18 cellular contexts compared by ENCODE assay signal in the genomic region with DNA sequence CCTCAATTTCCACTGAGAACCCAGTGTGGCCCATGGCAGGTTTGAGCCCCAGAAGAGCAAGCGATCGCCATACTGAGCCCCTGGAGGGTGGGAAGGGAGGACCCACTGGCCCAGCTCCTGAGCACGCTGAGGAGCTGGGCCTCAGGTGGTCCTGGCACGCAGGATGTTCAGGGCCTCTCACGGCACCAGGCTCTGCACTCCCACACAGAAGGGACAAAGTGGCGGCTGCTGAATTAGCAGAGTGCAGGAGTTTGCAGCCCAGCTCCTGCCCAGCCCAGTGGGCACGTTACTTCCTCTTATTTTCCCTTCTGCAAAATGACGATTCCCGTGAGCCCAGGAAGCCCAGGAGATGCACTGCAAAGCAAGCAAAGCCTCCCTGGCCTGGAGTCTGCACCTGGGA. TPM values are rescaled to one million over a fixed set of nuclear protein-coding genes. Genes with fewer than 3 reads are reported as not detected.
DNase-seq lines count a peak whose midpoint lies in the region; TF ChIP-seq lines count a peak whose summit lies in the region.
"Had no signal": no experiment of that assay in that cellular context is flagged by ENCODE, and none has a peak within 500 bp of the region (broad histone marks: within the 10 kb centered on the region; RNA-seq: fewer than 3 reads in every experiment).

No MANE protein-coding gene starts in this region.

- H3K4me1 ChIP-seq in left ventricle myocardium inferior = peaks cover 75% of the 10 kb centered on the region
- peaks cover 0 to 52% of the 10 kb centered on the region in 2 donors for H3K4me1 ChIP-seq in right atrium auricular region
- peaks cover 17% of the 10 kb centered on the region for H3K4me1 ChIP-seq in mammary epithelial cell (ENCODE audit: insufficient read depth, low read length)

- H3K9me3 ChIP-seq in left ventricle myocardium inferior (replicated peaks) = no peaks in the 10 kb centered on the region
- H3K9me3 ChIP-seq in right atrium auricular region = no peaks in the 10 kb centered on the region
- no peaks in the 10 kb centered on the region for H3K9me3 ChIP-seq in mammary epithelial cell (replicated peaks; ENCODE audit: insufficient read depth, low read length)

- no peak overlapping the region for H3K4me2 ChIP-seq in mammary epithelial cell (ENCODE audit: insufficient read depth, low read depth, low read length)
- H3K4me2 ChIP-seq: GM23338 had no signal

- in situ Hi-C loops in mammary epithelial cell (cut with MboI; ENCODE audit: low sequenced_read_pairs in 2 of 2) = no loop called here

- DNase-seq in left ventricle myocardium inferior = no peak
- DNase-seq in right atrium auricular region (ENCODE audit: low spot score) = no peak
- DNase-seq in MV-4-11 (lab: John Stamatoyannopoulos, UW) = peak; percentile 51
- no peak for DNase-seq in mammary epithelial cell
- no peak for DNase-seq in activated CD4-positive, alpha-beta T cell treated with anti-CD3 and anti-CD28 coated beads for 1 hour
- DNase-seq in hippocampal formation (lab: John Stamatoyannopoulos, UW) = no peak
- DNase-seq: DMS 273 treated with DMSO at 0.1 percent for 48 hours; GF-D8; NCI-H1105; NCI-H1694 treated with DMSO at 0.1 percent for 48 hours; NCI-H2107; NCI-H69; NK-92 treated with Interleukin-12 subunit alpha and Interleukin-12 subunit beta, amount 100 ng/mL, for 24 hours; PC-3 had no signal

- H3K27ac Mint-ChIP-seq in dendritic cell treated with granulocyte-macrophage colony-stimulating factor and Interleukin-4, amounts not matched to agents 40 ng/mL and 50 ng/mL, for 4 days = peak overlapping the region; percentile 63
- H3K27ac Mint-ChIP-seq: GM23338 had no signal

- WGBS in mammary epithelial cell (ENCODE audit: low coverage, missing lambda C conversion rate) = 100% methylated on average over 6 of the region's 9 CpGs

- no TSS peak for BruUV-seq in mammary epithelial cell (replicated peaks; lab: Mats Ljungman, UMichigan)

- dilution Hi-C loops in mammary epithelial cell (cut with HindIII; ENCODE audit: low sequenced_read_pairs) = no loop called here

- peaks cover 47% of the 10 kb centered on the region for H3K4me1 Mint-ChIP-seq in dendritic cell treated with granulocyte-macrophage colony-stimulating factor and Interleukin-4, amounts not matched to agents 40 ng/mL and 50 ng/mL, for 4 days (ENCODE audit: low read depth)

- no peak overlapping the region for H3K4me3 Mint-ChIP-seq in dendritic cell treated with granulocyte-macrophage colony-stimulating factor and Interleukin-4, amounts not matched to agents 40 ng/mL and 50 ng/mL, for 4 days
- H3K4me3 Mint-ChIP-seq: GM23338 had no signal

- no peaks in the 10 kb centered on the region for H3K79me2 ChIP-seq in mammary epithelial cell (ENCODE audit: insufficient read depth, low read length)

- peaks cover 100% of the 10 kb centered on the region for H3K36me3 Mint-ChIP-seq in dendritic cell treated with granulocyte-macrophage colony-stimulating factor and Interleukin-4, amounts not matched to agents 40 ng/mL and 50 ng/mL, for 4 days (ENCODE audit: low read depth)

- CTCF ChIA-PET in mammary epithelial cell (lab: Charles Lee; ENCODE audit: low non-redundant PET) = no interaction called here

- no peak overlapping the region for H3K9ac ChIP-seq in mammary epithelial cell (ENCODE audit: insufficient read depth, low read length)

- H3K27ac ChIP-seq in left ventricle myocardium inferior (replicated peaks) (peak overlapping the region; percentile 95), right atrium auricular region (no peak overlapping the region), temporal lobe (ENCODE audit: low read depth, low read length) (peak overlapping the region; percentile 36), mammary epithelial cell (ENCODE audit: insufficient read depth, low read depth, low read length) (no peak overlapping the region)

- TF ChIP-seq CTCF in left ventricle myocardium inferior (IDR thresholded peaks at IDR 0.05; ENCODE audit: borderline replicate concordance) (no peak), right atrium auricular region (IDR thresholded peaks at IDR 0.05) (no peak), mammary epithelial cell (conservative IDR thresholded peaks at IDR 0.05 in 1 of 2, IDR thresholded peaks at IDR 0.05 in 1 of 2; ENCODE audit: extremely low read depth in 1 of 2, insufficient read depth in 1 of 2, low read depth in 1 of 2, low read length in 2 of 2) (no peak)

- H3K4me3 ChIP-seq in left ventricle myocardium inferior (no peak overlapping the region), right atrium auricular region (no peak overlapping the region), mammary epithelial cell (replicated peaks in 1 of 3; ENCODE audit: insufficient read depth in 1 of 3, low read depth in 2 of 3, low read length in 3 of 3) (no peak overlapping the region)
- H3K4me3 ChIP-seq: GM23338, K562 had no signal

- no peaks in the 10 kb centered on the region for H3K27me3 ChIP-seq in left ventricle myocardium inferior (ENCODE audit: low read depth)
- no peaks in the 10 kb centered on the region for H3K27me3 ChIP-seq in right atrium auricular region
- H3K27me3 ChIP-seq in mammary epithelial cell (ENCODE audit: insufficient read depth, low read length) = no peaks in the 10 kb centered on the region

- H3K36me3 ChIP-seq in left ventricle myocardium inferior (no peaks in the 10 kb centered on the region), right atrium auricular region (peaks cover 4% of the 10 kb centered on the region), mammary epithelial cell (ENCODE audit: insufficient read depth, low read length) (no peaks in the 10 kb centered on the region)

- no peaks in the 10 kb centered on the region for H4K20me1 ChIP-seq in mammary epithelial cell (ENCODE audit: insufficient read depth, low read length)

- H3K9me3 Mint-ChIP-seq in dendritic cell treated with granulocyte-macrophage colony-stimulating factor and Interleukin-4, amounts not matched to agents 40 ng/mL and 50 ng/mL, for 4 days = no peaks in the 10 kb centered on the region
- H3K9me3 Mint-ChIP-seq: GM23338 had no signal

- intact Hi-C loops in left ventricle myocardium inferior (cut with micrococcal nuclease) = no loop called here
- intact Hi-C loops in dendritic cell treated with granulocyte-macrophage colony-stimulating factor and Interleukin-4, amounts not matched to agents 40 ng/mL and 50 ng/mL, for 4 days (cut with micrococcal nuclease) = no loop called here
- intact Hi-C loops in mammary epithelial cell (cut with micrococcal nuclease) = no loop called here

- H3K27me3 Mint-ChIP-seq in dendritic cell treated with granulocyte-macrophage colony-stimulating factor and Interleukin-4, amounts not matched to agents 40 ng/mL and 50 ng/mL, for 4 days = no peaks in the 10 kb centered on the region

- no peak overlapping the region for H2AFZ ChIP-seq in mammary epithelial cell (ENCODE audit: low read depth, low read length)
- H2AFZ ChIP-seq: GM23338 had no signal

RNA-seq across cellular contexts. Expression of gene MTSS2, which starts 42.3 kb away (rescaled TPM):
- 83.9 TPM for total RNA-seq in left ventricle myocardium inferior
- total RNA-seq in right atrium auricular region = 10 to 100 TPM; 35.3 to 44.7 TPM
- 45.5 TPM for total RNA-seq in temporal lobe
- 10 to 100 TPM; 25.8 to 42.9 TPM for total RNA-seq in mammary epithelial cell
- polyA plus RNA-seq in mammary epithelial cell = 46.7 TPM
- 28.8 TPM for polyA minus RNA-seq in mammary epithelial cell

Comparison
In these comparisons a context has a peak if more than half of its experiments do, and no peak if none do; other contexts are left out.
1. H3K27ac ChIP-seq: peak in left ventricle myocardium inferior (single experiment) and temporal lobe (single experiment); none in right atrium auricular region (0 of 2) and mammary epithelial cell (single experiment).